Comparison of ENCODE assay signal across 8 cellular contexts in the genomic region with DNA sequence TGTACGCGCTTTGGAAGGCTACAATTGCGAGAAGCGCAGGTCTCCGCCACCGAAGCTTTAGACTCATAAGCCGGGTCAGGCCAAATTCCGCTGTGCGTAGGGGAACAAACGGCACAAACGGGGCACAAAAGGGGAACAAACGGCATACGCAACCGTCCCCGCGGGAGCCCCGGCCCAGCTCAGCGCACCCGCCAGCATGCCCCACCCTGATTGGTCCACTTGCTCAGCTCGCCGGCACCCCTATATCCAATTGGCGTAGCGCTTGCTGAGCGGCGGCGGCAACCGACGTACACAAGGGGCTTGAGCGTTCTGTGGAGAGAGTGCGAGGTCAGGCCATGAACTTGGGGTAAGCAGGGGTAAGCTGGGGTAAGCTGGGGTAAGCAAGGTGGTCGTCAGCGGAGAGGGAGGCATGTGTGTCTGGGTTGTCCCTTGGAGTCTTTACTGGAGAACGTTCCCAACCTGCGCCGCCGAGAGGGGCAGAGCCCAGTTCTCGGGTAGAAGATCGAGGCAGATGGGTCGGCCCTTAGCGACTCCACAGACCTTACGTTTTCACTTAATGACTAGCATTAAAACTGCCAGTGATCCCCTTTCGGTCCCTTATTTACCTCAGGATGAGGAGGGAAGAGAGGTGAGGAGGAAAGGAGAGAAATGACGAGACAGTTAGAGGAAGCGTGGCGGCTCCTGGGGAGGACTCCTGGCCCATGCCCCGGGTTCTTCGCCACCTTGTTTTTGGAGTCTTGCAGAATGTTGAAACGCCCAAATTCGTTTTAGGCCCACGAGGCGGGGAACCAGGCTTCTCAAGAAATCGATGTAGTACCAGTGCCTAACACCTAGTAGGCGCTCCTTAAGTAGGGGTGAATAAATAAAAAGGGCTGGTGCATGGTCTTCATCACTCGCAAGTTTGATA. TPM values are rescaled to one million over a fixed set of nuclear protein-coding genes. Genes with fewer than 3 reads are reported as not detected.
DNase-seq lines count a peak whose midpoint lies in the region; ATAC-seq and TF ChIP-seq lines count a peak whose summit lies in the region.

A gene (plus strand): TSS at position 268 of the 907 bp plus-strand sequence. CDS start 68 bp downstream, at position 336.

- H3K27ac ChIP-seq in IMR-90 (ENCODE audit: insufficient read depth, low read length) (peak within 1 kb of the TSS; percentile 67), OCI-LY7 (ENCODE audit: low read depth, low read length, poor library complexity, severe bottlenecking) (peak within 1 kb of the TSS; percentile 73), epithelial cell of prostate (peak within 1 kb of the TSS; percentile 72)

- peak within 1 kb of the TSS; percentile 46 for H2BK5ac ChIP-seq in IMR-90 (ENCODE audit: low read depth, low read length, poor library complexity, severe bottlenecking)

- DNase-seq in DMS153 (lab: John Stamatoyannopoulos, UW) (peak; percentile 66), IMR-90 (peak; percentile 90), OCI-LY7 (ENCODE audit: low spot score) (peak; percentile 96), activated T-cell treated with anti-CD3 and anti-CD28 coated beads for 24 hours (ENCODE audit: low read depth) (peak; percentile 91), epithelial cell of prostate (ENCODE audit: low read depth, low spot score) (peak; percentile 72), mucosa of descending colon (peak; percentile 95 to 97 (median 96))
- peak; percentile 89 for DNase-seq in stimulated activated CD8-positive, alpha-beta memory T cell treated with anti-CD3 and anti-CD28 coated beads, Interleukin-4, amount 100 ng/mL, for 24 hours (ENCODE audit: low read depth)

- H3K23ac ChIP-seq in IMR-90 (ENCODE audit: low read depth, low read length), result peak within 1 kb of the TSS; percentile 94

- ATAC-seq in GM21528 (IDR thresholded peaks at IDR 0.05; ENCODE audit: low FRiP score, unreplicated experiment), result peak; percentile 99
- ATAC-seq in IMR-90 (ENCODE audit: low read depth), result peak; percentile 100
- ATAC-seq in mucosa of descending colon, result peak; percentile 99

- H3K14ac ChIP-seq in IMR-90 (replicated peaks; ENCODE audit: low read depth, low read length), result peak within 1 kb of the TSS; percentile 91

- CTCF ChIA-PET in IMR-90 (lab: Yijun Ruan, JAX) (interaction anchor here (1.1 kb wide), 1 partner anchor 10 kb away, joined by 3 read pairs; no protein-coding TSS in a partner anchor), OCI-LY7 (lab: Charles Lee; ENCODE audit: unreplicated experiment) (no interaction called here)

- no peaks in the 10 kb centered on the region for H3K9me3 ChIP-seq in IMR-90 (ENCODE audit: control insufficient read depth, insufficient read depth, low read length)
- no peaks in the 10 kb centered on the region for H3K9me3 ChIP-seq in OCI-LY7 (ENCODE audit: low read length)
- H3K9me3 ChIP-seq in mucosa of descending colon, result no peaks in the 10 kb centered on the region

- H2AK9ac ChIP-seq in IMR-90 (replicated peaks; ENCODE audit: low read depth, low read length, poor library complexity), result peak within 1 kb of the TSS; percentile 89

- H3K4me3 ChIP-seq in IMR-90 (ENCODE audit: insufficient read depth, low read depth, low read length), result peak within 1 kb of the TSS; percentile 56
- peak within 1 kb of the TSS; percentile 77 for H3K4me3 ChIP-seq in OCI-LY7 (ENCODE audit: low read depth, low read length, poor library complexity, severe bottlenecking)
- peak within 1 kb of the TSS; percentile 59 for H3K4me3 ChIP-seq in mucosa of descending colon

- H3K36me3 ChIP-seq in IMR-90 (ENCODE audit: control insufficient read depth, insufficient read depth, low read length) (0 out of 2 replicates have a peak, but pooled peaks cover 3% of the 10 kb centered on the region), OCI-LY7 (ENCODE audit: insufficient read depth, low read length) (peaks cover 38% of the 10 kb centered on the region), mucosa of descending colon (ENCODE audit: low read depth) (no peaks in the 10 kb centered on the region)

- BruUV-seq in IMR-90 (replicated peaks; lab: Mats Ljungman, UMichigan), result no TSS peak
- BruUV-seq in OCI-LY7 (replicated peaks; lab: Mats Ljungman, UMichigan), result no TSS peak

- dilution Hi-C loops in IMR-90 (cut with HindIII; ENCODE audit: low sequenced_read_pairs, unreplicated experiment), result no loop called here

- no peaks in the 10 kb centered on the region for H3K9me2 ChIP-seq in OCI-LY7 (ENCODE audit: insufficient read depth, low read length)

- peaks cover 12 to 14% of the 10 kb centered on the region in 2 experiments for H3K79me1 ChIP-seq in IMR-90 (ENCODE audit: low read depth in 1 of 2, low read length in 2 of 2)

- H3K27me3 ChIP-seq in IMR-90 (ENCODE audit: control insufficient read depth, insufficient read depth, low read length), result no peaks in the 10 kb centered on the region

- peak; percentile 77; the same call in 1 of the 2 replicates for TF ChIP-seq POLR2A in IMR-90 (IDR thresholded peaks at IDR 0.05; ENCODE audit: low read depth, low read length)

- peak within 1 kb of the TSS; percentile 87 to 97 for H4K8ac ChIP-seq in IMR-90 (ENCODE audit: low read depth in 2 of 2, low read length in 2 of 2)

- peak within 1 kb of the TSS; percentile 84 for H3K4ac ChIP-seq in IMR-90 (ENCODE audit: low read depth, low read length)

- peak within 1 kb of the TSS; percentile 79; the same call in 1 of the 2 replicates for H3K56ac ChIP-seq in IMR-90 (ENCODE audit: extremely low read depth, insufficient read depth, low read length)

- in situ Hi-C loops in IMR-90 (cut with MboI; ENCODE audit: low sequenced_read_pairs), result no loop called here

- H2AK5ac ChIP-seq in IMR-90 (ENCODE audit: low read depth, low read length), result peak within 1 kb of the TSS; percentile 68; the same call in 1 of the 2 replicates

- TF ChIP-seq CTCF in IMR-90 (conservative IDR thresholded peaks at IDR 0.05; ENCODE audit: low read depth, low read length) (peak; percentile 60), OCI-LY7 (conservative IDR thresholded peaks at IDR 0.05; ENCODE audit: low read length) (peak; percentile 91), mucosa of descending colon (IDR thresholded peaks at IDR 0.05) (peak; percentile 64)

- no peaks in the 10 kb centered on the region for H3K9me1 ChIP-seq in IMR-90 (ENCODE audit: insufficient read depth, low read length)

- intact Hi-C loops in IMR-90 (cut with micrococcal nuclease), result loop anchor here (10.0 kb wide), 1 partner anchor 428 kb away; no protein-coding TSS in a partner anchor
- intact Hi-C loops in OCI-LY7 (cut with micrococcal nuclease; ENCODE audit: unreplicated experiment), result loop anchor here (5.0 kb wide), 1 partner anchor 1070 kb away; a partner anchor contains a TSS
- intact Hi-C loops in mucosa of descending colon (cut with DNase I, micrococcal nuclease), result no loop called here

- POLR2A ChIA-PET in IMR-90 (lab: Charles Lee; ENCODE audit: unreplicated experiment), result interaction anchor here (0.5 kb wide), 1 partner anchor 213 kb away, joined by 3 read pairs; no protein-coding TSS in a partner anchor
- POLR2A ChIA-PET in OCI-LY7 (lab: Charles Lee), result interaction anchor here (0.7 to 1.4 kb wide), 5 partner anchors 9 to 397 kb away, joined by 3 to 5 read pairs (median 4); no protein-coding TSS in a partner anchor

- H4K20me1 ChIP-seq in IMR-90 (ENCODE audit: insufficient read depth, low read length) (no peaks in the 10 kb centered on the region), OCI-LY7 (ENCODE audit: insufficient read depth, low read length) (no peaks in the 10 kb centered on the region)

- peak within 1 kb of the TSS; percentile 99 for H2AFZ ChIP-seq in IMR-90 (replicated peaks; ENCODE audit: low read length, poor library complexity)
- H2AFZ ChIP-seq in OCI-LY7 (ENCODE audit: low read length), result peak within 1 kb of the TSS; percentile 78

- H4K5ac ChIP-seq in IMR-90 (ENCODE audit: low read depth, low read length), result peak within 1 kb of the TSS; percentile 58

- H3K18ac ChIP-seq in IMR-90 (ENCODE audit: low read depth, low read length), result peak within 1 kb of the TSS; percentile 7; the same call in 1 of the 2 replicates

- H2BK20ac ChIP-seq in IMR-90 (ENCODE audit: low read depth, low read length), result no peak within 1 kb of the TSS

- peak within 1 kb of the TSS; percentile 81 for H3K9ac ChIP-seq in IMR-90 (ENCODE audit: low read depth, low read length)

- peak within 1 kb of the TSS; percentile 83 for H3K4me2 ChIP-seq in IMR-90 (ENCODE audit: low read depth, low read length)
- H3K4me2 ChIP-seq in OCI-LY7 (ENCODE audit: low read length), result peak within 1 kb of the TSS; percentile 69

- H2BK15ac ChIP-seq in IMR-90 (ENCODE audit: low read depth, low read length), result no peak within 1 kb of the TSS

- peak within 1 kb of the TSS; percentile 77 for H4K91ac ChIP-seq in IMR-90 (ENCODE audit: insufficient read depth, low read depth, low read length)

- H3K79me2 ChIP-seq in OCI-LY7 (ENCODE audit: insufficient read depth, low read depth, low read length), result peaks cover 29% of the 10 kb centered on the region

- 0 out of 2 replicates have a peak, but pooled peaks have one; percentile 18 for TF ChIP-seq RAD21 in IMR-90 (IDR thresholded peaks at IDR 0.05; ENCODE audit: low read length)

- WGBS in IMR-90 (ENCODE audit: extremely low coverage in 2 of 2, insufficient read length in 1 of 2), 2 experiments, result 0% methylated on average over 13 of the region's 54 CpGs; no CpG with 5 or more reads in 1 of the 2 experiments

- H2BK120ac ChIP-seq in IMR-90 (ENCODE audit: low read depth, low read length), result peak within 1 kb of the TSS; percentile 68; the same call in 1 of the 2 replicates

- H3K4me1 ChIP-seq in IMR-90 (ENCODE audit: control insufficient read depth, insufficient read depth, low read length) (no peaks in the 10 kb centered on the region), OCI-LY7 (ENCODE audit: insufficient read depth, low read length, poor library complexity, severe bottlenecking) (peaks cover 14% of the 10 kb centered on the region), mucosa of descending colon (ENCODE audit: low read depth) (no peaks in the 10 kb centered on the region)

TF ChIP-seq in IMR-90, 13 proteins besides CTCF, POLR2A, EP300 and RAD21 (continues in another document):
- no peak for TF ChIP-seq CHD1 (IDR thresholded peaks at IDR 0.05; ENCODE audit: low read depth, low read length)
- TF ChIP-seq, protein P1, sequence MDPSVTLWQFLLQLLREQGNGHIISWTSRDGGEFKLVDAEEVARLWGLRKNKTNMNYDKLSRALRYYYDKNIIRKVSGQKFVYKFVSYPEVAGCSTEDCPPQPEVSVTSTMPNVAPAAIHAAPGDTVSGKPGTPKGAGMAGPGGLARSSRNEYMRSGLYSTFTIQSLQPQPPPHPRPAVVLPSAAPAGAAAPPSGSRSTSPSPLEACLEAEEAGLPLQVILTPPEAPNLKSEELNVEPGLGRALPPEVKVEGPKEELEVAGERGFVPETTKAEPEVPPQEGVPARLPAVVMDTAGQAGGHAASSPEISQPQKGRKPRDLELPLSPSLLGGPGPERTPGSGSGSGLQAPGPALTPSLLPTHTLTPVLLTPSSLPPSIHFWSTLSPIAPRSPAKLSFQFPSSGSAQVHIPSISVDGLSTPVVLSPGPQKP (IDR thresholded peaks at IDR 0.05; ENCODE audit: borderline replicate concordance, low read depth, low read length), result no peak

RNA-seq across cellular contexts. Expression of the gene that starts here (rescaled TPM):
- 9.1 and 12.2 TPM in 2 replicates for total RNA-seq in IMR-90 (2012; rRNA removed)
- 3.7 and 6.0 TPM in 2 replicates for polyA plus RNA-seq in IMR-90 (2012; rRNA removed)
- polyA plus RNA-seq in IMR-90 (2012; cell fraction: cytosol; rRNA removed), result 0.37 and 0.75 TPM in 2 replicates
- 3.4 and 20.4 TPM in 2 replicates for polyA plus RNA-seq in IMR-90 (2012; cell fraction: nucleus; rRNA removed; ENCODE audit: low replicate concordance)
- 38.9 and 39.6 TPM in 2 replicates for total RNA-seq in OCI-LY7 (2014; rRNA removed; shearing (Covaris generic))
- total RNA-seq in OCI-LY7 (2022), result 59.2 and 65.6 TPM in 2 replicates
- 10 to 100 TPM; 17.5 to 35.2 (median 25.5) TPM for total RNA-seq in mucosa of descending colon

Comparison
In these comparisons a context has a peak if more than half of its experiments do, and no peak if none do; other contexts are left out.
1. Peak in every context shown above with its lines: DNase-seq, ATAC-seq, H3K4me3 ChIP-seq and H3K27ac ChIP-seq.
2. intact Hi-C loops: an anchor here in IMR-90 (10.0 kb wide) and OCI-LY7 (5.0 kb wide); none called in mucosa of descending colon.